33 cellular contexts compared by ENCODE assay signal in genomic region chr16:18024566-18024965, GRCh38.
"Had no signal": no experiment of that assay in that cellular context is flagged by ENCODE, and none has a peak within 500 bp of the region (broad histone marks: within the 10 kb centered on the region; RNA-seq: fewer than 3 reads in every experiment).

No MANE protein-coding gene starts in this region.

- H3K4me1 Mint-ChIP-seq: activated CD4-positive, alpha-beta memory T cell treated with anti-CD3 and anti-CD28 coated beads, Interleukin-2, amount 10 ng/mL, durations not matched to agents 7 days and 5 days; activated CD8-positive, alpha-beta memory T cell treated with anti-CD3 and anti-CD28 coated beads, Interleukin-2, amount 10 ng/mL, durations not matched to agents 7 days and 5 days; activated naive CD8-positive, alpha-beta T cell treated with anti-CD3 and anti-CD28 coated beads for 36 hours; central memory CD8-positive, alpha-beta T cell had no signal

- ATAC-seq: activated CD8-positive, alpha-beta memory T cell treated with anti-CD3 and anti-CD28 coated beads, Interleukin-2, amount 10 ng/mL, durations not matched to agents 7 days and 5 days; Right ventricle myocardium inferior had no signal

- H3K4me1 ChIP-seq: ascending aorta had no signal

- H3K9me3 Mint-ChIP-seq: activated CD4-positive, alpha-beta memory T cell treated with anti-CD3 and anti-CD28 coated beads, Interleukin-2, amount 10 ng/mL, durations not matched to agents 7 days and 5 days; activated naive CD8-positive, alpha-beta T cell treated with anti-CD3 and anti-CD28 coated beads for 36 hours; central memory CD8-positive, alpha-beta T cell had no signal

- H3K27ac ChIP-seq: ascending aorta, cardiac muscle cell, PC-9, RWPE1, WERI-Rb-1 had no signal

- DNase-seq: activated CD4-positive, alpha-beta memory T cell treated with anti-CD3 and anti-CD28 coated beads, Interleukin-2, amount 10 ng/mL, durations not matched to agents 7 days and 5 days; activated CD4-positive, alpha-beta T cell treated with anti-CD3 and anti-CD28 coated beads for 1 hour; activated CD4-positive, alpha-beta T cell treated with anti-CD3 and anti-CD28 coated beads for 48 hours; activated CD4-positive, CD25-positive, alpha-beta regulatory T cell; activated CD8-positive, alpha-beta memory T cell treated with anti-CD3 and anti-CD28 coated beads for 24 hours; activated CD8-positive, alpha-beta memory T cell treated with anti-CD3 and anti-CD28 coated beads, Interleukin-2, amount 10 ng/mL, durations not matched to agents 7 days and 5 days; activated CD8-positive, alpha-beta memory T cell treated with anti-CD3 and anti-CD28 coated beads, Interleukin-2, amount 50 U/mL, for 48 hours; activated effector memory CD4-positive, alpha-beta T cell treated with Interleukin-2 at 50 U/mL for 16 hours; activated naive CD4-positive, alpha-beta T cell treated with anti-CD3 and anti-CD28 coated beads, Interleukin-2, amount 50 U/mL, for 16 hours; activated naive CD8-positive, alpha-beta T cell treated with anti-CD3 and anti-CD28 coated beads for 36 hours; activated T-cell treated with anti-CD3 and anti-CD28 coated beads, Interleukin-2, amount 50 U/mL, for 48 hours; amniotic stem cell; Kasumi-1; KG1; MG63; NCI-H1048; NCI-H1105 treated with DMSO at 0.1 percent for 48 hours; NCI-H1436; NCI-H1694; NCI-H1930; NCI-H2081 treated with DMSO at 0.1 percent for 48 hours; NCI-H446 treated with DMSO at 0.1 percent for 48 hours; NCI-H526; NCI-H774; PC-9; SIG-M5; T1000; WERI-Rb-1 had no signal

- H3K27me3 Mint-ChIP-seq: activated CD4-positive, alpha-beta memory T cell treated with anti-CD3 and anti-CD28 coated beads, Interleukin-2, amount 10 ng/mL, durations not matched to agents 7 days and 5 days had no signal

- H3K4me3 ChIP-seq: ascending aorta, cardiac muscle cell, MG63, PC-9 had no signal

- H3K36me3 ChIP-seq: ascending aorta, cardiac muscle cell, MG63, WERI-Rb-1 had no signal

- H3K27me3 ChIP-seq: ascending aorta, cardiac muscle cell had no signal

- H3K36me3 Mint-ChIP-seq: activated CD8-positive, alpha-beta memory T cell treated with anti-CD3 and anti-CD28 coated beads, Interleukin-2, amount 10 ng/mL, durations not matched to agents 7 days and 5 days; activated naive CD8-positive, alpha-beta T cell treated with anti-CD3 and anti-CD28 coated beads for 36 hours had no signal

- H3K4me3 Mint-ChIP-seq: activated CD4-positive, alpha-beta memory T cell treated with anti-CD3 and anti-CD28 coated beads, Interleukin-2, amount 10 ng/mL, durations not matched to agents 7 days and 5 days; activated CD8-positive, alpha-beta memory T cell treated with anti-CD3 and anti-CD28 coated beads, Interleukin-2, amount 10 ng/mL, durations not matched to agents 7 days and 5 days; activated naive CD8-positive, alpha-beta T cell treated with anti-CD3 and anti-CD28 coated beads for 36 hours; central memory CD8-positive, alpha-beta T cell had no signal

- H3K27ac Mint-ChIP-seq: activated CD4-positive, alpha-beta memory T cell treated with anti-CD3 and anti-CD28 coated beads, Interleukin-2, amount 10 ng/mL, durations not matched to agents 7 days and 5 days; activated CD8-positive, alpha-beta memory T cell treated with anti-CD3 and anti-CD28 coated beads, Interleukin-2, amount 10 ng/mL, durations not matched to agents 7 days and 5 days; activated naive CD8-positive, alpha-beta T cell treated with anti-CD3 and anti-CD28 coated beads for 36 hours had no signal

- H3K9me3 ChIP-seq: ascending aorta, MG63 had no signal
